1 cellular context compared by ENCODE assay signal in genomic region chr15:38564557-38565286, GRCh38.
TF ChIP-seq lines count a peak whose summit lies in the region.

Gene RASGRP1, minus strand, starts transcription at chr15:38564814. Its CDS starts 186 bp downstream, at chr15:38564628.

TF ChIP-seq in IMR-90, 13 proteins besides CTCF, POLR2A, EP300 and RAD21 (continued from another document):
- TF ChIP-seq BHLHE40 (IDR thresholded peaks at IDR 0.05; ENCODE audit: low read depth, low read length): peak; percentile 59; the same call in 1 of the 2 replicates
- TF ChIP-seq MAZ (IDR thresholded peaks at IDR 0.05; ENCODE audit: borderline replicate concordance, low read depth, low read length): 0 out of 2 replicates have a peak, but pooled peaks have one; percentile 47
- TF ChIP-seq FOS (IDR thresholded peaks at IDR 0.05; ENCODE audit: low read depth, low read length): no peak
- no peak; the same call in 1 of the 2 replicates for TF ChIP-seq CHD1 (IDR thresholded peaks at IDR 0.05; ENCODE audit: low read depth, low read length)
- TF ChIP-seq, protein P1, sequence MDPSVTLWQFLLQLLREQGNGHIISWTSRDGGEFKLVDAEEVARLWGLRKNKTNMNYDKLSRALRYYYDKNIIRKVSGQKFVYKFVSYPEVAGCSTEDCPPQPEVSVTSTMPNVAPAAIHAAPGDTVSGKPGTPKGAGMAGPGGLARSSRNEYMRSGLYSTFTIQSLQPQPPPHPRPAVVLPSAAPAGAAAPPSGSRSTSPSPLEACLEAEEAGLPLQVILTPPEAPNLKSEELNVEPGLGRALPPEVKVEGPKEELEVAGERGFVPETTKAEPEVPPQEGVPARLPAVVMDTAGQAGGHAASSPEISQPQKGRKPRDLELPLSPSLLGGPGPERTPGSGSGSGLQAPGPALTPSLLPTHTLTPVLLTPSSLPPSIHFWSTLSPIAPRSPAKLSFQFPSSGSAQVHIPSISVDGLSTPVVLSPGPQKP (IDR thresholded peaks at IDR 0.05; ENCODE audit: borderline replicate concordance, low read depth, low read length): no peak
- TF ChIP-seq SMC3 (IDR thresholded peaks at IDR 0.05; ENCODE audit: low read depth, low read length): no peak
- TF ChIP-seq RCOR1 (IDR thresholded peaks at IDR 0.05; ENCODE audit: insufficient replicate concordance, low read length): no peak
